Comparison of ENCODE assay signal across 24 cellular contexts in the genomic region with DNA sequence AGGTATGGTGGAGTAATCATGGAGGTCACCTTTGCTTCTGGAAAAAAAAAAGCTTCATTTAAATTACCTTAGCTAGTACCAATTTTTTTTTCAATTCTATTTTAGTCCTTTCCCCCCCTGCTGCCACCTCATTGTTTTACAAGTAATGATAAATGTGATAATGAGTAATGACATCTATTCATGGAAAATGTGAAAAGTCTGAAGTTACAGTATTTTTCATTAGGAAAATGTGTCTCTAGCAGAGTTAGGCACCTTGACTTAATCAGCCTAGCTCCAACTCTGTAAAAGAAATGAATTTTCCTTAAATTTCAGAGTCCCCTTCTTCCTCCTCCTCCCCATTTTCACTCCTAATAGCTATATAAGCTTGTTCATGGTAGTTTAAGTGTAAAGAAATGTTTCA.
"Had no signal": no experiment of that assay in that cellular context is flagged by ENCODE, and none has a peak within 500 bp of the region (broad histone marks: within the 10 kb centered on the region; RNA-seq: fewer than 3 reads in every experiment).

No MANE protein-coding gene starts in this region.

- DNase-seq: colonic mucosa; cortex of kidney; effector CD8-positive, alpha-beta T cell; effector memory CD8-positive, alpha-beta T cell; endodermal cell; erythroblast; esophagus squamous epithelium; foreskin fibroblast; foreskin melanocyte; gastrocnemius medialis; glutamatergic neuron; head of caudate nucleus; heart right ventricle; hippocampal formation; left cardiac atrium; left lung; left ventricle myocardium superior; lower lobe of right lung; mesenchymal stem cell; mucosa of descending colon; naive B cell had no signal

- H3K4me3 Mint-ChIP-seq: dendritic cell treated with granulocyte-macrophage colony-stimulating factor and Interleukin-4, amounts not matched to agents 40 ng/mL and 50 ng/mL, for 4 days; effector memory CD8-positive, alpha-beta T cell; endodermal cell; mesothelial cell of epicardium; naive B cell had no signal

- H3K27me3 Mint-ChIP-seq: dendritic cell treated with granulocyte-macrophage colony-stimulating factor and Interleukin-4, amounts not matched to agents 40 ng/mL and 50 ng/mL, for 4 days had no signal

- H3K27ac Mint-ChIP-seq: dendritic cell treated with granulocyte-macrophage colony-stimulating factor and Interleukin-4, amounts not matched to agents 40 ng/mL and 50 ng/mL, for 4 days; effector memory CD8-positive, alpha-beta T cell; endodermal cell; mesothelial cell of epicardium; naive B cell had no signal

- ATAC-seq: effector memory CD8-positive, alpha-beta T cell; esophagus mucosa; gastrocnemius medialis; heart right ventricle; left cardiac atrium; left lung; left ventricle myocardium superior; lower lobe of right lung; mucosa of descending colon had no signal

- H3K36me3 Mint-ChIP-seq: mesothelial cell of epicardium, naive B cell had no signal

- H3K4me1 Mint-ChIP-seq: endodermal cell, mesothelial cell of epicardium had no signal
